1 cellular context compared by ENCODE assay signal in genomic region chr19:48390188-48391099, GRCh38.
TF ChIP-seq lines count a peak whose summit lies in the region.

No MANE protein-coding gene starts in this region.

TF ChIP-seq in H1, 55 proteins besides CTCF, POLR2A, EP300 and RAD21:
- TF ChIP-seq GABPA (IDR thresholded peaks at IDR 0.05; ENCODE audit: borderline replicate concordance, insufficient read depth, low read length) (0 out of 2 replicates have a peak, but pooled peaks have one; percentile 32), TBP (IDR thresholded peaks at IDR 0.05; ENCODE audit: low read depth, low read length) (peak; percentile 20; the same call in 1 of the 2 replicates), POLR2AphosphoS5 (IDR thresholded peaks at IDR 0.05; ENCODE audit: low read depth, low read length) (peak; percentile 46; the same call in 1 of the 2 replicates), TAF1 (IDR thresholded peaks at IDR 0.05; ENCODE audit: low read depth, low read length) (peak; percentile 56), BCL11A (IDR thresholded peaks at IDR 0.05; ENCODE audit: low read depth in 2 of 2, low read length in 2 of 2) (no peak), SIN3A (conservative IDR thresholded peaks at IDR 0.05 in 1 of 2, IDR thresholded peaks at IDR 0.05 in 1 of 2; ENCODE audit: low read depth in 1 of 2, low read length in 2 of 2) (peak; percentile 17 to 53; a peak in 1 of 4 replicates), SP2 (IDR thresholded peaks at IDR 0.05; ENCODE audit: low read length) (no peak), YY1 (IDR thresholded peaks at IDR 0.05; ENCODE audit: low read depth, low read length) (peak; percentile 37; the same call in 1 of the 2 replicates), KDM4A (IDR thresholded peaks at IDR 0.05; ENCODE audit: low read depth, low read length, severe bottlenecking) (peak; percentile 28)
- TF ChIP-seq, protein P1, sequence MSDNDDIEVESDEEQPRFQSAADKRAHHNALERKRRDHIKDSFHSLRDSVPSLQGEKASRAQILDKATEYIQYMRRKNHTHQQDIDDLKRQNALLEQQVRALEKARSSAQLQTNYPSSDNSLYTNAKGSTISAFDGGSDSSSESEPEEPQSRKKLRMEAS (IDR thresholded peaks at IDR 0.05) = peak; percentile 38; the same call in 1 of the 2 replicates
